6 cellular contexts compared by ENCODE assay signal in genomic region chr7:104524836-104525235, GRCh38.
"Had no signal": no experiment of that assay in that cellular context is flagged by ENCODE, and none has a peak within 500 bp of the region (broad histone marks: within the 10 kb centered on the region; RNA-seq: fewer than 3 reads in every experiment).

No MANE protein-coding gene starts in this region.

- DNase-seq: H9, HCEC 1CT had no signal

- H3K4me3 ChIP-seq: GM23338, K562 had no signal

- ATAC-seq: GM23338, HepG2, K562 had no signal

- H3K27ac ChIP-seq: HL-60 had no signal
